In the genomic region with DNA sequence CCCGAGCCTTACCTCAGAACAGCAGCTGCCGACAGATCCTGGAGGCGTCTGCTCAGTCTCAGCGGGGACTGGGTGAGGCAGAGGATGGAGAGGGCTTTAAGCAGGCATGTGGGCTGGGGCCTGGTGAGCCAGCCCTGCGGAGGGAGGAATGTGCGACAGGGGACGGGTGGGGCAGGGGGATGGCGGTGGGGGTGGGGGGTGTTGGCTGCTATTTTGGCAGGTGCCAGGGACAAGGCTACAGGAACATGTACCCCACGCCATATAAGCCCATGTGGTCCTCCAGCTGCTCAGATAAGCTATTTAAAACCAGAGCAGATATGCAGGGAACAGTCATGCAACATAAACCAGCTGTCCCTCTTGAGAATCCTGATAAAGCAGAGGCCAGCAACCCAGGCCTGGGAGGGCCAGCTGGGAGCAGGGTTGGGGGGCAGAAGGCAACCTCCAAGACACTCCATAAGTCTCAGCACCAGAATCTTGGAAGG, we compare ENCODE assay signal across 2 cellular contexts.
TF ChIP-seq lines count a peak whose summit lies in the region.

A gene (minus strand): TSS at position 70 of the 482 bp plus-strand sequence. CDS start 4,426 bp downstream, outside the sequence.

TF ChIP-seq in IMR-90, 13 proteins besides CTCF, POLR2A, EP300 and RAD21:
- no peak for TF ChIP-seq NFE2L2 (IDR thresholded peaks at IDR 0.05; ENCODE audit: low read depth, low read length)
- no peak for TF ChIP-seq SMC3 (IDR thresholded peaks at IDR 0.05; ENCODE audit: low read depth, low read length)
- TF ChIP-seq MAFK (IDR thresholded peaks at IDR 0.05; ENCODE audit: low read depth, low read length) = no peak
- TF ChIP-seq RFX5 (IDR thresholded peaks at IDR 0.05; ENCODE audit: low read depth, low read length) = no peak
- TF ChIP-seq BHLHE40 (IDR thresholded peaks at IDR 0.05; ENCODE audit: low read depth, low read length) = no peak
- TF ChIP-seq CEBPB (IDR thresholded peaks at IDR 0.05; ENCODE audit: low read depth, low read length) = no peak
- no peak for TF ChIP-seq CHD1 (IDR thresholded peaks at IDR 0.05; ENCODE audit: low read depth, low read length)
- no peak for TF ChIP-seq FOS (IDR thresholded peaks at IDR 0.05; ENCODE audit: low read depth, low read length)

TF ChIP-seq in HepG2, 621 proteins besides CTCF, POLR2A, EP300 and RAD21:
- TF ChIP-seq ZNF879 (CRISPR knock-in tag; IDR thresholded peaks at IDR 0.05) = no peak
- no peak for TF ChIP-seq NFE2L1 (CRISPR knock-in tag; IDR thresholded peaks at IDR 0.05; ENCODE audit: borderline replicate concordance)
- TF ChIP-seq, protein P1, sequence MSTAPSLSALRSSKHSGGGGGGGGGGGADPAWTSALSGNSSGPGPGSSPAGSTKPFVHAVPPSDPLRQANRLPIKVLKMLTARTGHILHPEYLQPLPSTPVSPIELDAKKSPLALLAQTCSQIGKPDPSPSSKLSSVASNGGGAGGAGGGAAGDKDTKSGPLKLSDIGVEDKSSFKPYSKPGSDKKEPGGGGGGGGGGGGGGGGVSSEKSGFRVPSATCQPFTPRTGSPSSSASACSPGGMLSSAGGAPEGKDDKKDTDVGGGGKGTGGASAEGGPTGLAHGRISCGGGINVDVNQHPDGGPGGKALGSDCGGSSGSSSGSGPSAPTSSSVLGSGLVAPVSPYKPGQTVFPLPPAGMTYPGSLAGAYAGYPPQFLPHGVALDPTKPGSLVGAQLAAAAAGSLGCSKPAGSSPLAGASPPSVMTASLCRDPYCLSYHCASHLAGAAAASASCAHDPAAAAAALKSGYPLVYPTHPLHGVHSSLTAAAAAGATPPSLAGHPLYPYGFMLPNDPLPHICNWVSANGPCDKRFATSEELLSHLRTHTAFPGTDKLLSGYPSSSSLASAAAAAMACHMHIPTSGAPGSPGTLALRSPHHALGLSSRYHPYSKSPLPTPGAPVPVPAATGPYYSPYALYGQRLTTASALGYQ (CRISPR knock-in tag; IDR thresholded peaks at IDR 0.05) = no peak
- no peak for TF ChIP-seq ZNF430 (CRISPR knock-in tag; IDR thresholded peaks at IDR 0.05)
- TF ChIP-seq CENPT (CRISPR knock-in tag; IDR thresholded peaks at IDR 0.05; ENCODE audit: low read depth) = no peak
- TF ChIP-seq ZNF775 (CRISPR knock-in tag; IDR thresholded peaks at IDR 0.05; ENCODE audit: borderline replicate concordance) = no peak
- TF ChIP-seq SRSF4 (IDR thresholded peaks at IDR 0.05; ENCODE audit: low read depth, low read length, poor library complexity, severe bottlenecking) = no peak
- TF ChIP-seq ZNF335 (CRISPR knock-in tag; IDR thresholded peaks at IDR 0.05) = no peak
- TF ChIP-seq CEBPG (CRISPR knock-in tag; IDR thresholded peaks at IDR 0.05) = no peak
- no peak for TF ChIP-seq ZNF224 (CRISPR knock-in tag; IDR thresholded peaks at IDR 0.05)
- TF ChIP-seq, protein P2, sequence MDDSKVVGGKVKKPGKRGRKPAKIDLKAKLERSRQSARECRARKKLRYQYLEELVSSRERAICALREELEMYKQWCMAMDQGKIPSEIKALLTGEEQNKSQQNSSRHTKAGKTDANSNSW (CRISPR knock-in tag; IDR thresholded peaks at IDR 0.05; ENCODE audit: borderline replicate concordance) = no peak
- TF ChIP-seq, protein P3, sequence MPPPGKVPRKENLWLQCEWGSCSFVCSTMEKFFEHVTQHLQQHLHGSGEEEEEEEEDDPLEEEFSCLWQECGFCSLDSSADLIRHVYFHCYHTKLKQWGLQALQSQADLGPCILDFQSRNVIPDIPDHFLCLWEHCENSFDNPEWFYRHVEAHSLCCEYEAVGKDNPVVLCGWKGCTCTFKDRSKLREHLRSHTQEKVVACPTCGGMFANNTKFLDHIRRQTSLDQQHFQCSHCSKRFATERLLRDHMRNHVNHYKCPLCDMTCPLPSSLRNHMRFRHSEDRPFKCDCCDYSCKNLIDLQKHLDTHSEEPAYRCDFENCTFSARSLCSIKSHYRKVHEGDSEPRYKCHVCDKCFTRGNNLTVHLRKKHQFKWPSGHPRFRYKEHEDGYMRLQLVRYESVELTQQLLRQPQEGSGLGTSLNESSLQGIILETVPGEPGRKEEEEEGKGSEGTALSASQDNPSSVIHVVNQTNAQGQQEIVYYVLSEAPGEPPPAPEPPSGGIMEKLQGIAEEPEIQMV (CRISPR knock-in tag; IDR thresholded peaks at IDR 0.05; ENCODE audit: low read depth) = no peak
- no peak for TF ChIP-seq FIP1L1 (IDR thresholded peaks at IDR 0.05; ENCODE audit: borderline replicate concordance, insufficient read depth, low read depth, low read length)
- TF ChIP-seq, protein P4, sequence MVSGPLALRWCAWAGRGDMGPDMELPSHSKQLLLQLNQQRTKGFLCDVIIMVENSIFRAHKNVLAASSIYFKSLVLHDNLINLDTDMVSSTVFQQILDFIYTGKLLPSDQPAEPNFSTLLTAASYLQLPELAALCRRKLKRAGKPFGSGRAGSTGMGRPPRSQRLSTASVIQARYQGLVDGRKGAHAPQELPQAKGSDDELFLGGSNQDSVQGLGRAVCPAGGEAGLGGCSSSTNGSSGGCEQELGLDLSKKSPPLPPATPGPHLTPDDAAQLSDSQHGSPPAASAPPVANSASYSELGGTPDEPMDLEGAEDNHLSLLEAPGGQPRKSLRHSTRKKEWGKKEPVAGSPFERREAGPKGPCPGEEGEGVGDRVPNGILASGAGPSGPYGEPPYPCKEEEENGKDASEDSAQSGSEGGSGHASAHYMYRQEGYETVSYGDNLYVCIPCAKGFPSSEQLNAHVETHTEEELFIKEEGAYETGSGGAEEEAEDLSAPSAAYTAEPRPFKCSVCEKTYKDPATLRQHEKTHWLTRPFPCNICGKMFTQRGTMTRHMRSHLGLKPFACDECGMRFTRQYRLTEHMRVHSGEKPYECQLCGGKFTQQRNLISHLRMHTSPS (CRISPR knock-in tag; IDR thresholded peaks at IDR 0.05; ENCODE audit: low read depth) = no peak
- TF ChIP-seq MLLT10 (CRISPR knock-in tag; IDR thresholded peaks at IDR 0.05) = no peak
- TF ChIP-seq ZNF678 (CRISPR knock-in tag; IDR thresholded peaks at IDR 0.05) = no peak
- TF ChIP-seq EZH2 (conservative IDR thresholded peaks at IDR 0.05; ENCODE audit: low read depth, low read length) = no peak
- TF ChIP-seq ZNF709 (CRISPR knock-in tag; IDR thresholded peaks at IDR 0.05) = no peak
- TF ChIP-seq ZBTB3 (CRISPR knock-in tag; IDR thresholded peaks at IDR 0.05; ENCODE audit: borderline replicate concordance, low read depth) = no peak
- no peak for TF ChIP-seq SOX6 (IDR thresholded peaks at IDR 0.05)
- TF ChIP-seq SOX6 (CRISPR knock-in tag; IDR thresholded peaks at IDR 0.05) = no peak
